Comparison of ENCODE assay signal across 30 cellular contexts in the genomic region with DNA sequence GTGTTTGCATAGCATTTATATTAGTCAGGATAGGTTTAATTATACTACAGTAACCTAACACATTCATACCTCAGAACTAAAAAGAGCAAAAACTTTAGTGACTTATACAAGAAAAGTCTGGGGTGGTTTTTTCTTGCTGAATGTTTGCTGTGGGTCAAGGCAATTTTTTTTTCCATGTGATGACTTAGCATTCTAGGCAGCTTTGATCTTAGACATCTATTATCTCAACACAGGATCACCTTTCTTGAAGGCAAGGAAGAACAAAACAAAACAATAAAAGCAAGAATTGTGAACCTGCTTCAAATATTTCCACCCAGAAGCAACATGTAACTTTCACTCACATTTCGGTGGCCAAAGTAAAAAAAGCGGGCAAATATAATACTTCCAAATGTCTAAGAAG.
"Had no signal": no experiment of that assay in that cellular context is flagged by ENCODE, and none has a peak within 500 bp of the region (broad histone marks: within the 10 kb centered on the region; RNA-seq: fewer than 3 reads in every experiment).

No MANE protein-coding gene starts in this region.

- ATAC-seq: naive thymus-derived CD8-positive, alpha-beta T cell; natural killer cell treated with Interleukin-12 subunit alpha and Interleukin-12 subunit beta and Interleukin-15 and Interleukin-18, amount 100 ng/mL, for 72 hours; pancreas; psoas muscle; right cardiac atrium; right lobe of liver; stimulated activated memory B cell treated with anti-CD40 and anti-IgM and Interleukin-4, amounts not matched to agents 10 μg/mL and 1 μg/mL and 100 μg/mL, for 72 hours; stimulated activated naive CD8-positive, alpha-beta T cell treated with anti-CD3 and anti-CD28 coated beads, Interleukin-15, amount 100 ng/mL, for 72 hours; stimulated activated naive CD8-positive, alpha-beta T cell treated with anti-CD3 and anti-CD28 coated beads, Interleukin-15, Interleukin-2, amounts not matched to agents 100 U/mL and 50 U/mL, for 24 hours had no signal

- H3K27me3 ChIP-seq: pancreas, right lobe of liver, sigmoid colon, testis, tibial nerve, upper lobe of left lung, vagina had no signal

- FAIRE-seq: pancreas, small intestine, urothelium cell line had no signal

- H3K9me3 ChIP-seq: neutrophil, pancreas, psoas muscle, right lobe of liver, sigmoid colon, suprapubic skin, testis, tibial nerve, upper lobe of left lung, vagina had no signal

- H3K36me3 Mint-ChIP-seq: naive thymus-derived CD8-positive, alpha-beta T cell; natural killer cell treated with Interleukin-12 subunit alpha and Interleukin-12 subunit beta and Interleukin-15 and Interleukin-18, amount 100 ng/mL, for 72 hours; stimulated activated memory B cell treated with anti-CD40 and anti-IgM and Interleukin-4, amounts not matched to agents 10 μg/mL and 1 μg/mL and 100 μg/mL, for 72 hours had no signal

- H3K4me1 Mint-ChIP-seq: naive thymus-derived CD8-positive, alpha-beta T cell; nephron progenitor cell; stimulated activated memory B cell treated with anti-CD40 and anti-IgM and Interleukin-4, amounts not matched to agents 10 μg/mL and 1 μg/mL and 100 μg/mL, for 72 hours; stimulated activated naive CD8-positive, alpha-beta T cell treated with anti-CD3 and anti-CD28 coated beads, Interleukin-15, amount 100 ng/mL, for 72 hours had no signal

- H3K27ac Mint-ChIP-seq: naive thymus-derived CD8-positive, alpha-beta T cell; natural killer cell treated with Interleukin-12 subunit alpha and Interleukin-12 subunit beta and Interleukin-15 and Interleukin-18, amount 100 ng/mL, for 72 hours; nephron progenitor cell; progenitor cell of endocrine pancreas; stimulated activated memory B cell treated with anti-CD40 and anti-IgM and Interleukin-4, amounts not matched to agents 10 μg/mL and 1 μg/mL and 100 μg/mL, for 72 hours; stimulated activated naive CD8-positive, alpha-beta T cell treated with anti-CD3 and anti-CD28 coated beads, Interleukin-15, amount 100 ng/mL, for 72 hours had no signal

- H3K27ac ChIP-seq: neutrophil, pancreas, psoas muscle, right lobe of liver, sigmoid colon, suprapubic skin, testis, tibial nerve, upper lobe of left lung, vagina had no signal

- H3K36me3 ChIP-seq: neutrophil, pancreas, right lobe of liver, sigmoid colon, suprapubic skin, tibial nerve, upper lobe of left lung, vagina had no signal

- DNase-seq: naive thymus-derived CD8-positive, alpha-beta T cell; nephron progenitor cell; nucleus accumbens; pancreas; posterior cingulate gyrus; psoas muscle; right cardiac atrium; right lobe of liver; sigmoid colon; small intestine; stimulated activated CD4-positive, alpha-beta T cell treated with anti-CD3 and anti-CD28 coated beads, Interleukin-15, amount 100 ng/mL, for 24 hours; stimulated activated CD4-positive, alpha-beta T cell treated with anti-CD3 and anti-CD28 coated beads, Interleukin-2, amount 100 ng/mL, for 24 hours; stimulated activated CD4-positive, alpha-beta T cell treated with anti-CD3 and anti-CD28 coated beads, Interleukin-2, amount 100 ng/mL, for 48 hours; stimulated activated CD4-positive, alpha-beta T cell treated with anti-CD3 and anti-CD28 coated beads, Interleukin-4, amount 100 ng/mL, for 24 hours; stimulated activated naive CD4-positive, alpha-beta T cell; stimulated activated naive CD8-positive, alpha-beta T cell treated with anti-CD3 and anti-CD28 coated beads, Interleukin-15, amount 100 ng/mL, for 72 hours; stimulated activated naive CD8-positive, alpha-beta T cell treated with anti-CD3 and anti-CD28 coated beads, Interleukin-15, Interleukin-2, amounts not matched to agents 100 U/mL and 50 U/mL, for 24 hours; substantia nigra; testis; trophoblast cell; upper lobe of left lung had no signal

- H3K4me3 Mint-ChIP-seq: naive thymus-derived CD8-positive, alpha-beta T cell; natural killer cell treated with Interleukin-12 subunit alpha and Interleukin-12 subunit beta and Interleukin-15 and Interleukin-18, amount 100 ng/mL, for 72 hours; nephron progenitor cell; neural crest cell; stimulated activated memory B cell treated with anti-CD40 and anti-IgM and Interleukin-4, amounts not matched to agents 10 μg/mL and 1 μg/mL and 100 μg/mL, for 72 hours; stimulated activated naive CD8-positive, alpha-beta T cell treated with anti-CD3 and anti-CD28 coated beads, Interleukin-15, amount 100 ng/mL, for 72 hours had no signal

- H3K4me1 ChIP-seq: pancreas, psoas muscle, right lobe of liver, sigmoid colon, suprapubic skin, testis, upper lobe of left lung, vagina had no signal

- H3K9me3 Mint-ChIP-seq: naive thymus-derived CD8-positive, alpha-beta T cell; natural killer cell treated with Interleukin-12 subunit alpha and Interleukin-12 subunit beta and Interleukin-15 and Interleukin-18, amount 100 ng/mL, for 72 hours; nephron progenitor cell; neural crest cell; stimulated activated memory B cell treated with anti-CD40 and anti-IgM and Interleukin-4, amounts not matched to agents 10 μg/mL and 1 μg/mL and 100 μg/mL, for 72 hours; stimulated activated naive CD8-positive, alpha-beta T cell treated with anti-CD3 and anti-CD28 coated beads, Interleukin-15, amount 100 ng/mL, for 72 hours had no signal

- H3K4me3 ChIP-seq: pancreas, psoas muscle, right lobe of liver, sigmoid colon, suprapubic skin, testis, tibial nerve, upper lobe of left lung, vagina had no signal
